ENCODE assay signal across 20 cellular contexts in genomic region chr2:30351087-30351486, GRCh38.
DNase-seq lines count a peak whose midpoint lies in the region; ATAC-seq, FAIRE-seq and TF ChIP-seq lines count a peak whose summit lies in the region.
"Had no signal": no experiment of that assay in that cellular context is flagged by ENCODE, and none has a peak within 500 bp of the region (broad histone marks: within the 10 kb centered on the region; RNA-seq: fewer than 3 reads in every experiment).

No MANE protein-coding gene starts in this region.

- H3K27ac ChIP-seq in adrenal gland (peak overlapping the region in 2 of 5 donors; percentile 25 to 26), fibroblast of lung (ENCODE audit: insufficient read depth, low read length) (no peak overlapping the region), kidney (ENCODE audit: low read depth in 2 of 2, low read length in 2 of 2) (no peak overlapping the region), neural progenitor cell (no peak overlapping the region)
- H3K27ac ChIP-seq: A549, GM23248, PC-9 had no signal

- H3K36me3 ChIP-seq in adrenal gland (replicated peaks in 1 of 2) = no peaks in the 10 kb centered on the region
- no peaks in the 10 kb centered on the region for H3K36me3 ChIP-seq in fibroblast of lung (ENCODE audit: control insufficient read depth, insufficient read depth, low read length)
- H3K36me3 ChIP-seq in kidney (ENCODE audit: control insufficient read depth in 1 of 2, insufficient read depth in 2 of 2, low read length in 2 of 2) = no peaks in the 10 kb centered on the region
- H3K36me3 ChIP-seq in neural progenitor cell = no peaks in the 10 kb centered on the region

- peaks cover 13% of the 10 kb centered on the region for H3K4me1 Mint-ChIP-seq in neural progenitor cell

- TF ChIP-seq POLR2A in adrenal gland (IDR thresholded peaks at IDR 0.05) = no peak

- no peaks in the 10 kb centered on the region for H3K4me1 ChIP-seq in adrenal gland (replicated peaks in 1 of 2)
- peaks cover 7% of the 10 kb centered on the region for H3K4me1 ChIP-seq in fibroblast of lung (ENCODE audit: control insufficient read depth, extremely low read depth, insufficient read depth, low read length)
- peaks cover 3 to 10% of the 10 kb centered on the region in 2 donors for H3K4me1 ChIP-seq in kidney (ENCODE audit: control insufficient read depth in 1 of 2, insufficient read depth in 1 of 2, low read depth in 1 of 2, low read length in 2 of 2)
- peaks cover 17% of the 10 kb centered on the region for H3K4me1 ChIP-seq in neural progenitor cell
- H3K4me1 ChIP-seq: A549 had no signal

- H2AFZ ChIP-seq in fibroblast of lung (ENCODE audit: low read length) (peak overlapping the region; percentile 28), neural progenitor cell (replicated peaks) (no peak overlapping the region)
- H2AFZ ChIP-seq: GM23248, PC-9 had no signal

- H3K4me3 Mint-ChIP-seq in neural progenitor cell = peak overlapping the region; percentile 48

- H3K36me3 Mint-ChIP-seq in neural progenitor cell = no peaks in the 10 kb centered on the region

- no peak for ATAC-seq in GM18519 (IDR thresholded peaks at IDR 0.05; ENCODE audit: low FRiP score, unreplicated experiment)
- ATAC-seq in left colon = no peak
- ATAC-seq: A549, GM12878 had no signal

- no peak overlapping the region for H3K27ac Mint-ChIP-seq in neural progenitor cell

- H3K9me3 Mint-ChIP-seq in neural progenitor cell = no peaks in the 10 kb centered on the region

- no peak for FAIRE-seq in kidney (lab: Jason Lieb, UNC)
- FAIRE-seq: A549, GM12878 had no signal

- H4K20me1 ChIP-seq in fibroblast of lung (ENCODE audit: control insufficient read depth, extremely low read depth, insufficient read depth, low read length) (no peaks in the 10 kb centered on the region), neural progenitor cell (ENCODE audit: low read depth) (no peaks in the 10 kb centered on the region)

- DNase-seq in adrenal gland = peak in 6 of 7 donors; percentile 26 to 80 (median 52)
- DNase-seq in fibroblast of lung (ENCODE audit: low read depth in 2 of 2) = no peak
- DNase-seq in kidney = peak; percentile 89
- peak; percentile 72 for DNase-seq in neural progenitor cell (ENCODE audit: low spot score)
- no peak for DNase-seq in ecto neural progenitor cell (ENCODE audit: low spot score)
- DNase-seq in NCI-H446 treated with DMSO at 0.1 percent for 48 hours (lab: John Stamatoyannopoulos, UW) = no peak
- DNase-seq in left colon = no peak
- DNase-seq: C1 segment of cervical spinal cord, DMS 273 treated with DMSO at 0.1 percent for 48 hours, GDM1, GM23248, HCEC 1CT, IMR-90, NCI-H2029, NCI-H2171, NCI-H748 treated with DMSO at 0.1 percent for 48 hours, PC-9 had no signal

- H3K27me3 Mint-ChIP-seq in neural progenitor cell (ENCODE audit: insufficient read depth, low read depth) = peaks cover 6% of the 10 kb centered on the region

- H3K9me3 ChIP-seq in adrenal gland (replicated peaks in 1 of 3) (no peaks in the 10 kb centered on the region), fibroblast of lung (ENCODE audit: control insufficient read depth, insufficient read depth, low read depth, low read length) (no peaks in the 10 kb centered on the region), kidney (ENCODE audit: control insufficient read depth in 1 of 2, low read length in 2 of 2) (no peaks in the 10 kb centered on the region), neural progenitor cell (ENCODE audit: low read depth) (no peaks in the 10 kb centered on the region)
- H3K9me3 ChIP-seq: A549 had no signal

- H3K4me3 ChIP-seq in adrenal gland (no peak overlapping the region), fibroblast of lung (replicated peaks in 1 of 4; ENCODE audit: control extremely low read depth in 1 of 4, insufficient read depth in 1 of 4, low read depth in 3 of 4, low read length in 4 of 4) (no peak overlapping the region), kidney (ENCODE audit: low read length in 2 of 2) (no peak overlapping the region), neural progenitor cell (no peak overlapping the region)
- H3K4me3 ChIP-seq: A549, GM12878, GM23248, PC-9 had no signal

- H3K9ac ChIP-seq in fibroblast of lung (ENCODE audit: insufficient read depth, low read length) = no peak overlapping the region
- H3K9ac ChIP-seq in kidney (ENCODE audit: low read length in 2 of 2) = no peak overlapping the region
- H3K9ac ChIP-seq in neural progenitor cell = no peak overlapping the region
- H3K9ac ChIP-seq: GM23248 had no signal

- H3K79me2 ChIP-seq in fibroblast of lung (ENCODE audit: control insufficient read depth, insufficient read depth, low read length) (no peaks in the 10 kb centered on the region), neural progenitor cell (ENCODE audit: low read depth) (no peaks in the 10 kb centered on the region)

- intact Hi-C loops in adrenal gland (cut with DNase I) (no loop called here), kidney (cut with DNase I) (no loop called here), left colon (cut with DNase I, micrococcal nuclease) (no loop called here)

- TF ChIP-seq CTCF in adrenal gland (IDR thresholded peaks at IDR 0.05) (no peak), fibroblast of lung (conservative IDR thresholded peaks at IDR 0.05 in 1 of 2, IDR thresholded peaks at IDR 0.05 in 1 of 2; ENCODE audit: low read depth in 1 of 2, low read length in 2 of 2) (no peak), kidney (IDR thresholded peaks at IDR 0.05; ENCODE audit: borderline replicate concordance, extremely low read depth, insufficient read depth) (no peak), neural progenitor cell (IDR thresholded peaks at IDR 0.05) (no peak)

- H3K4me2 ChIP-seq in fibroblast of lung (ENCODE audit: extremely low read depth, insufficient read depth, low read length) (no peak overlapping the region), neural progenitor cell (peak overlapping the region; percentile 28)
- H3K4me2 ChIP-seq: A549, PC-9 had no signal

- no peaks in the 10 kb centered on the region for H3K27me3 ChIP-seq in adrenal gland
- no peaks in the 10 kb centered on the region for H3K27me3 ChIP-seq in fibroblast of lung (ENCODE audit: control insufficient read depth, insufficient read depth, low read length)
- H3K27me3 ChIP-seq in neural progenitor cell = no peaks in the 10 kb centered on the region

- H3F3A ChIP-seq in neural progenitor cell (ENCODE audit: low read depth) = peaks cover 7% of the 10 kb centered on the region

- 50 to 73% (median 58%) methylated on average over 9 of the region's 9 CpGs for WGBS in adrenal gland, 4 donors

Comparison
In these comparisons a context has a peak if more than half of its experiments do, and no peak if none do; other contexts are left out.
1. DNase-seq: peak in adrenal gland (6 of 7), kidney (single experiment) and neural progenitor cell (single experiment); none in fibroblast of lung (0 of 2), ecto neural progenitor cell (single experiment), NCI-H446 treated with DMSO at 0.1 percent for 48 hours (single experiment) and left colon (0 of 2).